In the genomic region with DNA sequence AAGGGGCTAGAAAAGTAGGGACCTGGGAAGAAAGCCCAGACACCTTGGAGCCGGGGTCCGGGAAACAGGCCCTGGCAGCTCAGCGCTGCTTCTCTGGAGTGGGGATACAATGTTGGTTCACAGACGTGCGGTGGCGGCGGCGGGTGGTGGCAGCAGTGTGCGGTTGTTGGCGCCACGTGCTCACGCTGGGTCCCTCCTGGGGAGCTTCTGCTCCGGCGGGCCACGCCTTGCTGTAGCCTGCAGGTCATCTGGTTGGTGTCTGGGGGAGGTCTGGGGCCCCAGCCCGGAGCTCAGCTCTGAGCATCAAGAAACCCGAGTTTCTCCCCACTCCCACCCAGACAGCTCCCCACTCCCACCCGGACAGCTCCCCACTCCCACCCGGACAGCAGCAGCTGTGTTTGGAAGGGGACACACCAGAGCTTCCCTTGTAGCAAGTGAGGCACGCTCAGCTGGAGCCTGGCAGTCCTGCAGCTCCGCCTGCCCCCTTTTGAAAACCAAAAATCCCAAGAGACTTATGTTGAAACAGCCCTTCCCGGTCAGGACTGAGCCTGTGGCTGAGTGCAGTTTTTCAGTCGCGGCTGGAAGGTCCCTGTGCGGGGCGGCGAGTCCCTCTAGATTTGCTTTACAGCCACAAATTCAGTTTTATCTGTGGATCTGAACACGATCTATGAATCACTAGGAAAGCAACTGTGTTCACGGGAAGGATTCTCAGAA, we compare ENCODE assay signal across 14 cellular contexts. TPM values are rescaled to one million over a fixed set of nuclear protein-coding genes. Genes with fewer than 3 reads are reported as not detected.
DNase-seq lines count a peak whose midpoint lies in the region; ATAC-seq and TF ChIP-seq lines count a peak whose summit lies in the region.
"Had no signal": no experiment of that assay in that cellular context is flagged by ENCODE, and none has a peak within 500 bp of the region (broad histone marks: within the 10 kb centered on the region; RNA-seq: fewer than 3 reads in every experiment).

No MANE protein-coding gene starts in this region.

- no peak for DNase-seq in activated CD4-positive, alpha-beta T cell treated with anti-CD3 and anti-CD28 coated beads for 36 hours
- DNase-seq in activated CD4-positive, alpha-beta T cell treated with anti-CD3 and anti-CD28 coated beads, Interleukin-2, amount 50 U/mL, for 48 hours = no peak
- DNase-seq in adipocyte (ENCODE audit: low read depth) = peak; percentile 49
- DNase-seq in osteoblast (ENCODE audit: insufficient read length, low spot score, missing footprints) = peak; percentile 96
- no peak for DNase-seq in GM23338 (ENCODE audit: low spot score)
- no peak for DNase-seq in osteocyte (ENCODE audit: extremely low spot score, unreplicated experiment)
- DNase-seq: brain microvascular endothelial cell, EL, NCI-H69, posterior cingulate gyrus, SHP77 treated with DMSO at 0.1 percent for 48 hours, WERI-Rb-1 had no signal

- peak overlapping the region; percentile 25 for H3K27ac Mint-ChIP-seq in activated CD4-positive, alpha-beta T cell treated with anti-CD3 and anti-CD28 coated beads for 36 hours
- no peak overlapping the region; the same call in 1 of the 2 replicates for H3K27ac Mint-ChIP-seq in GM23338
- H3K27ac Mint-ChIP-seq in osteocyte (ENCODE audit: unreplicated experiment) = no peak overlapping the region

- H3K4me1 Mint-ChIP-seq in activated CD4-positive, alpha-beta T cell treated with anti-CD3 and anti-CD28 coated beads for 36 hours = peaks cover 49% of the 10 kb centered on the region
- peaks cover 12% of the 10 kb centered on the region for H3K4me1 Mint-ChIP-seq in GM23338
- H3K4me1 Mint-ChIP-seq in osteocyte (ENCODE audit: unreplicated experiment) = peaks cover 33% of the 10 kb centered on the region

- POLR2A ChIA-PET in activated CD4-positive, alpha-beta T cell treated with anti-CD3 and anti-CD28 coated beads for 36 hours (lab: Charles Lee) = no interaction called here

- TF ChIP-seq CTCF in osteoblast (IDR thresholded peaks at IDR 0.05; ENCODE audit: extremely low read depth, low read depth, low read length) = no peak
- TF ChIP-seq CTCF in GM23338 (conservative IDR thresholded peaks at IDR 0.05; ENCODE audit: low read depth in 2 of 2) = no peak
- TF ChIP-seq CTCF in osteocyte (IDR thresholded peaks at IDR 0.05) = no peak

- no peaks in the 10 kb centered on the region for H3K36me3 ChIP-seq in adipocyte (ENCODE audit: control insufficient read depth, insufficient read depth, low read length, severe bottlenecking)
- H3K36me3 ChIP-seq in osteoblast (ENCODE audit: insufficient read depth, low read length) = no peaks in the 10 kb centered on the region
- no peaks in the 10 kb centered on the region for H3K36me3 ChIP-seq in GM23338 (ENCODE audit: insufficient read depth)
- H3K36me3 ChIP-seq: brain microvascular endothelial cell had no signal

- H4K20me1 ChIP-seq in osteoblast (ENCODE audit: insufficient read depth, low read length) (peaks cover 23% of the 10 kb centered on the region), GM23338 (replicated peaks; ENCODE audit: insufficient read depth) (no peaks in the 10 kb centered on the region)

- H3K9me3 ChIP-seq in adipocyte (ENCODE audit: control insufficient read depth, low read length) (no peaks in the 10 kb centered on the region), osteoblast (ENCODE audit: low read depth, low read length) (no peaks in the 10 kb centered on the region)

- intact Hi-C loops in activated CD4-positive, alpha-beta T cell treated with anti-CD3 and anti-CD28 coated beads for 36 hours (cut with DNase I, micrococcal nuclease) = no loop called here

- H3K9ac ChIP-seq in adipocyte (ENCODE audit: low read length) = no peak overlapping the region

- peak overlapping the region; percentile 68 for H3K4me2 ChIP-seq in osteoblast (ENCODE audit: insufficient read depth, low read length)
- H3K4me2 ChIP-seq in GM23338 = no peak overlapping the region

- CTCF ChIA-PET in activated CD4-positive, alpha-beta T cell treated with anti-CD3 and anti-CD28 coated beads for 36 hours (lab: Charles Lee) = no interaction called here

- ATAC-seq in activated CD4-positive, alpha-beta T cell treated with anti-CD3 and anti-CD28 coated beads for 36 hours = no peak
- ATAC-seq in HG02885 (IDR thresholded peaks at IDR 0.05; ENCODE audit: poor library complexity, unreplicated experiment) (peak; percentile 49), GM23338 (no peak), GM21528 (IDR thresholded peaks at IDR 0.05; ENCODE audit: low FRiP score, unreplicated experiment) (no peak)

- H3K27me3 ChIP-seq in adipocyte (replicated peaks; ENCODE audit: control insufficient read depth, insufficient read depth, low read length) (no peaks in the 10 kb centered on the region), osteoblast (ENCODE audit: insufficient read depth, low read length) (no peaks in the 10 kb centered on the region), GM23338 (ENCODE audit: insufficient read depth) (no peaks in the 10 kb centered on the region)
- H3K27me3 ChIP-seq: brain microvascular endothelial cell had no signal

- no peaks in the 10 kb centered on the region for H3K9me2 ChIP-seq in GM23338 (ENCODE audit: insufficient read depth)

- H3K4me3 Mint-ChIP-seq in activated CD4-positive, alpha-beta T cell treated with anti-CD3 and anti-CD28 coated beads for 36 hours = no peak overlapping the region
- no peak overlapping the region for H3K4me3 Mint-ChIP-seq in GM23338
- no peak overlapping the region for H3K4me3 Mint-ChIP-seq in osteocyte (ENCODE audit: unreplicated experiment)

- H3K36me3 Mint-ChIP-seq in activated CD4-positive, alpha-beta T cell treated with anti-CD3 and anti-CD28 coated beads for 36 hours (ENCODE audit: low read depth) = peaks cover 60% of the 10 kb centered on the region
- H3K36me3 Mint-ChIP-seq in GM23338 (ENCODE audit: low read depth) (no peaks in the 10 kb centered on the region), osteocyte (ENCODE audit: unreplicated experiment) (no peaks in the 10 kb centered on the region)

- H3K4me1 ChIP-seq in adipocyte (ENCODE audit: control insufficient read depth, insufficient read depth, low read length) (peaks cover 12% of the 10 kb centered on the region), osteoblast (ENCODE audit: insufficient read depth, low read length) (peaks cover 20% of the 10 kb centered on the region), GM23338 (ENCODE audit: insufficient read depth) (no peaks in the 10 kb centered on the region)

- no peak overlapping the region for H3K27ac ChIP-seq in osteoblast (ENCODE audit: low read depth, low read length)
- no peak overlapping the region for H3K27ac ChIP-seq in GM23338 (ENCODE audit: low read depth)
- H3K27ac ChIP-seq: brain microvascular endothelial cell, WERI-Rb-1 had no signal

- no peaks in the 10 kb centered on the region for H3K9me3 Mint-ChIP-seq in activated CD4-positive, alpha-beta T cell treated with anti-CD3 and anti-CD28 coated beads for 36 hours (ENCODE audit: low read depth)
- H3K9me3 Mint-ChIP-seq in GM23338 (no peaks in the 10 kb centered on the region), osteocyte (ENCODE audit: unreplicated experiment) (no peaks in the 10 kb centered on the region)

- H2AFZ ChIP-seq in osteoblast (ENCODE audit: low read length) (no peak overlapping the region), GM23338 (no peak overlapping the region)

- no peaks in the 10 kb centered on the region for H3F3A ChIP-seq in GM23338 (replicated peaks; ENCODE audit: low read depth)

- no peak overlapping the region for H3K4me3 ChIP-seq in adipocyte (ENCODE audit: low read length)
- H3K4me3 ChIP-seq in osteoblast (ENCODE audit: insufficient read depth, low read length) = no peak overlapping the region
- no peak overlapping the region for H3K4me3 ChIP-seq in GM23338

- H3K79me2 ChIP-seq in osteoblast (ENCODE audit: insufficient read depth, low read length) (no peaks in the 10 kb centered on the region), GM23338 (replicated peaks; ENCODE audit: insufficient read depth) (no peaks in the 10 kb centered on the region)

- no peaks in the 10 kb centered on the region for H3K27me3 Mint-ChIP-seq in activated CD4-positive, alpha-beta T cell treated with anti-CD3 and anti-CD28 coated beads for 36 hours
- peaks cover 8% of the 10 kb centered on the region for H3K27me3 Mint-ChIP-seq in GM23338 (ENCODE audit: insufficient read depth, low read depth, poor library complexity)
- no peaks in the 10 kb centered on the region for H3K27me3 Mint-ChIP-seq in osteocyte (ENCODE audit: unreplicated experiment)

TF ChIP-seq in GM23338, 12 proteins besides CTCF, POLR2A, EP300 and RAD21 (continues in another document):
- TF ChIP-seq JUNB (IDR thresholded peaks at IDR 0.05; ENCODE audit: unreplicated experiment) = no peak
- no peak for TF ChIP-seq POLR2AphosphoS5 (IDR thresholded peaks at IDR 0.05; ENCODE audit: low read depth)
- TF ChIP-seq EZH2phosphoT487 (IDR thresholded peaks at IDR 0.05; ENCODE audit: unreplicated experiment) = no peak
- no peak for TF ChIP-seq ZNF331 (CRISPR knock-in tag; IDR thresholded peaks at IDR 0.05; ENCODE audit: low read depth)
- no peak for TF ChIP-seq REST (IDR thresholded peaks at IDR 0.05; ENCODE audit: unreplicated experiment)

RNA-seq across cellular contexts. Expression of gene NFATC1, which starts 46.9 kb away (rescaled TPM):
- 100 to 1,000 TPM in 1 of 2 experiments, 10 to 100 TPM in 1; 96.0 to 104 TPM for total RNA-seq in activated CD4-positive, alpha-beta T cell treated with anti-CD3 and anti-CD28 coated beads for 36 hours
- total RNA-seq in osteoblast (5.3 and 6.2 TPM in 2 replicates), osteocyte (5.9 and 8.1 TPM in 2 replicates)
- 5.0 and 6.4 TPM in 2 replicates for total RNA-seq in GM23338 (2014; rRNA removed; shearing (Covaris generic))
- 2.7 and 3.9 TPM in 2 replicates for polyA plus RNA-seq in GM23338 (2016; fragmentation: Nextera tagmentation; extraction: Ambion mirVana)

Comparison
In these comparisons a context has a peak if more than half of its experiments do, and no peak if none do; other contexts are left out.
1. DNase-seq: peak in adipocyte (single experiment) and osteoblast (single experiment); none in activated CD4-positive, alpha-beta T cell treated with anti-CD3 and anti-CD28 coated beads for 36 hours (single experiment), activated CD4-positive, alpha-beta T cell treated with anti-CD3 and anti-CD28 coated beads, Interleukin-2, amount 50 U/mL, for 48 hours (0 of 2), GM23338 (single experiment) and osteocyte (single experiment).
2. RNA of gene NFATC1, which starts 46.9 kb away (total RNA-seq): 96.0 to 104 TPM in activated CD4-positive, alpha-beta T cell treated with anti-CD3 and anti-CD28 coated beads for 36 hours; 5.9 to 8.1 TPM in osteocyte, 5.0 to 6.4 TPM in GM23338 and 5.3 to 6.2 TPM in osteoblast; every median in the first group is over 10 times any median in the second.